ENCODE assay signal across 18 cellular contexts in the genomic region with DNA sequence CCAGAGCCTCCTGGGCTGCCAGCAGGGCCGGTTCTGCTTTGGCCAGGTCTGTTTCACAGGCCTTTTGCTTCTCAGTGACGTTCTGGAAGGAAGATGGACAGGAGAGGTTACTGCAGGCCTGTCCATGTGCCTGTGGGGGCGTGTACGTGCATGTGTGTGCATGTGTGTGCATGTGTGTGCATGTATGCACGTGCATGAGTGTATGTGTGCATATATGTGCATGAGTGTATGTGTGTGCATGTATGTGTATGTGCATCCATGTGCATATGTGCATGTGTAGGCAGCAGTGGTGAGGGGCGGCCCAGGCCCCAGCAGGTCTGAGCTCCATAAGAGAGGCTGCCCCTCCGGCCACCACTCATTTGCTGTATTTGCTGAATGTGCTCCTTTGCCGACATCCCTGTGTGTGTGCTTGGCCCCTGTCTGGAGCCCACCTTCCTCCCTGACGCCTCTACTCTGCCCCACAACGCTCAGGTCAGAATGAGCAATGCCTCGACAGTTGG.
DNase-seq lines count a peak whose midpoint lies in the region; ATAC-seq, FAIRE-seq and TF ChIP-seq lines count a peak whose summit lies in the region.
"Had no signal": no experiment of that assay in that cellular context is flagged by ENCODE, and none has a peak within 500 bp of the region (broad histone marks: within the 10 kb centered on the region; RNA-seq: fewer than 3 reads in every experiment).

No MANE protein-coding gene starts in this region.

- H3K79me2 ChIP-seq in osteoblast (ENCODE audit: insufficient read depth, low read length) = no peaks in the 10 kb centered on the region

- FAIRE-seq in urothelium cell line (lab: Jason Lieb, UNC) = peak; percentile 87
- FAIRE-seq: A549, GM12892, GM19239, H54 had no signal

- H3K4me3 ChIP-seq in osteoblast (ENCODE audit: insufficient read depth, low read length) = no peak overlapping the region
- H3K4me3 ChIP-seq: A549, GM23248 had no signal

- no peaks in the 10 kb centered on the region for H4K20me1 ChIP-seq in osteoblast (ENCODE audit: insufficient read depth, low read length)

- H3K36me3 ChIP-seq in osteoblast (ENCODE audit: insufficient read depth, low read length) = no peaks in the 10 kb centered on the region
- H3K36me3 ChIP-seq: BE2C had no signal

- DNase-seq in osteoblast (ENCODE audit: insufficient read length, low spot score, missing footprints) = peak; percentile 67
- DNase-seq in urothelium cell line (ENCODE audit: low spot score) = no peak
- no peak for DNase-seq in foreskin melanocyte
- DNase-seq in NCI-H748 (lab: John Stamatoyannopoulos, UW; ENCODE audit: unreplicated experiment) = no peak
- DNase-seq: BE2C; CD4-positive, alpha-beta memory T cell; DMS79; GM23248; KBM-7 had no signal

- H3K9me3 ChIP-seq in osteoblast (ENCODE audit: low read depth, low read length) = no peaks in the 10 kb centered on the region
- H3K9me3 ChIP-seq: A549, BE2C had no signal

- no peak for TF ChIP-seq CTCF in osteoblast (IDR thresholded peaks at IDR 0.05; ENCODE audit: extremely low read depth, low read depth, low read length)

- peaks cover 8% of the 10 kb centered on the region for H3K27me3 ChIP-seq in osteoblast (ENCODE audit: insufficient read depth, low read length)
- H3K27me3 ChIP-seq: BE2C had no signal

- no peaks in the 10 kb centered on the region for H3K4me1 ChIP-seq in osteoblast (ENCODE audit: insufficient read depth, low read length)
- H3K4me1 ChIP-seq: A549, BE2C had no signal

- H3K4me2 ChIP-seq in osteoblast (ENCODE audit: insufficient read depth, low read length) = no peak overlapping the region
- H3K4me2 ChIP-seq: A549 had no signal

- H3K27ac ChIP-seq in angular gyrus (ENCODE audit: low read depth, low read length) (peak overlapping the region; percentile 46), cingulate gyrus (ENCODE audit: low read depth, low read length) (peak overlapping the region; percentile 98), osteoblast (ENCODE audit: low read depth, low read length) (no peak overlapping the region)
- H3K27ac ChIP-seq: A549, C4-2B, GM23248 had no signal

- no peak overlapping the region for H2AFZ ChIP-seq in osteoblast (ENCODE audit: low read length)
- H2AFZ ChIP-seq: GM23248 had no signal

- no peak for ATAC-seq in GM19351 (IDR thresholded peaks at IDR 0.05; ENCODE audit: unreplicated experiment)
- ATAC-seq: A549, HCT116 had no signal
